Comparison of ENCODE assay signal across 30 cellular contexts in genomic region chr10:95373660-95374059, GRCh38.
"Had no signal": no experiment of that assay in that cellular context is flagged by ENCODE, and none has a peak within 500 bp of the region (broad histone marks: within the 10 kb centered on the region; RNA-seq: fewer than 3 reads in every experiment).

No MANE protein-coding gene starts in this region.

- H3K4me1 ChIP-seq: foreskin keratinocyte, pancreas, right lobe of liver, testis had no signal

- H3K4me3 ChIP-seq: dorsolateral prefrontal cortex, heart right ventricle, lung, pancreas, right lobe of liver, smooth muscle cell, stomach, testis, tibial artery had no signal

- H3K9me3 ChIP-seq: heart right ventricle, pancreas, right lobe of liver, stomach, testis, tibial artery had no signal

- H3K27ac ChIP-seq: epithelial cell of prostate, foreskin keratinocyte, neutrophil, pancreas, right lobe of liver, testis had no signal

- H3K27ac Mint-ChIP-seq: immature natural killer cell, memory B cell, natural killer cell, type B pancreatic cell had no signal

- H3K36me3 Mint-ChIP-seq: natural killer cell, type B pancreatic cell had no signal

- H3K9me3 Mint-ChIP-seq: type B pancreatic cell had no signal

- H3K36me3 ChIP-seq: neutrophil, pancreas had no signal

- H3K27me3 ChIP-seq: dorsolateral prefrontal cortex, heart right ventricle, pancreas, right lobe of liver, stomach, testis, tibial artery had no signal

- DNase-seq: dorsolateral prefrontal cortex; effector CD4-positive, alpha-beta T cell; foreskin keratinocyte; glutamatergic neuron; heart right ventricle; hypothalamus; immature natural killer cell; islet precursor cell; kidney glomerular epithelial cell; left colon; natural killer cell; pancreas; retina; right lobe of liver; stimulated activated CD4-positive, alpha-beta T cell treated with anti-CD3 and anti-CD28 coated beads, Interleukin-12 subunit alpha, Interleukin-12 subunit beta, amount 100 ng/mL, for 4 hours; stimulated activated CD4-positive, alpha-beta T cell treated with anti-CD3 and anti-CD28 coated beads, Interleukin-1b, Interleukin-23, amount 100 ng/mL, for 48 hours; stimulated activated CD4-positive, alpha-beta T cell treated with anti-CD3 and anti-CD28 coated beads, Interleukin-4, amount 100 ng/mL, for 1 hour; stimulated activated CD8-positive, alpha-beta memory T cell treated with anti-CD3 and anti-CD28 coated beads, Interleukin-4, amount 100 ng/mL, for 48 hours; stimulated activated naive CD4-positive, alpha-beta T cell treated with Interleukin-2 at 50 U/mL for 16 hours; stomach; substantia nigra; testis; tibial artery had no signal

- ATAC-seq: esophagus mucosa, foreskin keratinocyte, heart right ventricle, left colon, natural killer cell, right lobe of liver had no signal

- H3K4me1 Mint-ChIP-seq: immature natural killer cell, natural killer cell had no signal

- H3K4me3 Mint-ChIP-seq: immature natural killer cell, memory B cell, natural killer cell, type B pancreatic cell had no signal

- H3K4me2 ChIP-seq: smooth muscle cell had no signal
